ENCODE assay signal across 14 cellular contexts in the genomic region with DNA sequence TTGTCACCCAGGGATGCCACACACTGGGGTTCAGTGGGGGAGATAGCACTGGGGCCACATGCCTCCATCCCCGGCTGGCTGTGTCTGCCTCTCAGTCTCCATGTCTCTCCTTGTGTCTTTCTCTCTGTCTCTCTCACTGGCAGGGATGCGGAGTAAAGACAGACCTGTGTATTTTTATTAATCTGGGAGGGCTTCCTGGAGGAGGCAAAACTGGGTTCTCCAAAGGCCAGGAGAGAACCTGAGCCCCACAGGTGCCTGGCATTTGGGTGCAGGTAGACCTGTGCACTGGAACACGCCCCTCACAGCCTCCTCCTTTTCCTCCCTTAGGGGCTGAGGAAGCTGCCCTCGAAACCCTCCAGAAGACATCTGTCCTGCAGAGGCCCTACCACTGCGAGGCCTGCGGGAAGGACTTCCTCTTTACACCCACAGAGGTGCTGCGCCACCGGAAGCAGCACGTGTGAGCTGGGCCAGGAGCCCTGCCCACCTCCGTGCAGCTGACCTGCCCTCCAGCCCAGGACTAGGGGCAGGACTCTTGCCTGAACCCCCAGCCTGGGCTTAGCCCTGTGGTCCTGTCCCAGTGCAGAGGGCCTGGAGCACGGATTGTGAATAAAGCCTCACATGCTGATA. TPM values are rescaled to one million over a fixed set of nuclear protein-coding genes. Genes with fewer than 3 reads are reported as not detected.
DNase-seq lines count a peak whose midpoint lies in the region; TF ChIP-seq lines count a peak whose summit lies in the region.
"Had no signal": no experiment of that assay in that cellular context is flagged by ENCODE, and none has a peak within 500 bp of the region (broad histone marks: within the 10 kb centered on the region; RNA-seq: fewer than 3 reads in every experiment).

No MANE protein-coding gene starts in this region.

- no peaks in the 10 kb centered on the region for H3K9me3 ChIP-seq in uterus
- H3K9me3 ChIP-seq: breast epithelium, SJSA1, thyroid gland had no signal

- intact Hi-C loops in activated CD4-positive, alpha-beta T cell treated with anti-CD3 and anti-CD28 coated beads, Interleukin-2, amount 10 ng/mL, durations not matched to agents 24 days and 14 days (cut with micrococcal nuclease), result no loop called here
- intact Hi-C loops in dendritic cell treated with granulocyte-macrophage colony-stimulating factor and Interleukin-4, amounts not matched to agents 40 ng/mL and 50 ng/mL, for 4 days (cut with micrococcal nuclease), result loop anchor here (5.0 kb wide), 1 partner anchor 34 kb away; the partner anchor contains the start of gene DHX34
- intact Hi-C loops in uterus (cut with DNase I; ENCODE audit: low total_unique reads), result loop anchor here (5.0 kb wide), 1 partner anchor 86 kb away; no protein-coding TSS in a partner anchor

- peak; percentile 68 for DNase-seq in activated CD4-positive, alpha-beta T cell treated with anti-CD3 and anti-CD28 coated beads, Interleukin-2, amount 10 ng/mL, durations not matched to agents 24 days and 14 days
- no peak for DNase-seq in activated CD4-positive, alpha-beta T cell treated with anti-CD3 and anti-CD28 coated beads for 4 hours
- DNase-seq in MV-4-11 (lab: John Stamatoyannopoulos, UW) (peak; percentile 70), uterus (no peak), COLO829 (ENCODE audit: low spot score) (no peak), T1000 (lab: John Stamatoyannopoulos, UW) (no peak)
- peak; percentile 30 for DNase-seq in stimulated activated CD8-positive, alpha-beta memory T cell treated with anti-CD3 and anti-CD28 coated beads, Interleukin-4, amount 100 ng/mL, for 48 hours
- DNase-seq: GOT3; NCI-H226; stimulated activated CD4-positive, alpha-beta T cell treated with anti-CD3 and anti-CD28 coated beads, Interleukin-4, amount 100 ng/mL, for 1 hour; thyroid gland had no signal

- peak overlapping the region; percentile 10 for H3K27ac Mint-ChIP-seq in activated CD4-positive, alpha-beta T cell treated with anti-CD3 and anti-CD28 coated beads, Interleukin-2, amount 10 ng/mL, durations not matched to agents 24 days and 14 days
- peak overlapping the region; percentile 69 for H3K27ac Mint-ChIP-seq in dendritic cell treated with granulocyte-macrophage colony-stimulating factor and Interleukin-4, amounts not matched to agents 40 ng/mL and 50 ng/mL, for 4 days

- H3K4me3 Mint-ChIP-seq in activated CD4-positive, alpha-beta T cell treated with anti-CD3 and anti-CD28 coated beads, Interleukin-2, amount 10 ng/mL, durations not matched to agents 24 days and 14 days, result no peak overlapping the region
- H3K4me3 Mint-ChIP-seq in dendritic cell treated with granulocyte-macrophage colony-stimulating factor and Interleukin-4, amounts not matched to agents 40 ng/mL and 50 ng/mL, for 4 days, result no peak overlapping the region

- H3K9me3 Mint-ChIP-seq in activated CD4-positive, alpha-beta T cell treated with anti-CD3 and anti-CD28 coated beads, Interleukin-2, amount 10 ng/mL, durations not matched to agents 24 days and 14 days, result no peaks in the 10 kb centered on the region
- H3K9me3 Mint-ChIP-seq in dendritic cell treated with granulocyte-macrophage colony-stimulating factor and Interleukin-4, amounts not matched to agents 40 ng/mL and 50 ng/mL, for 4 days, result no peaks in the 10 kb centered on the region

- no peaks in the 10 kb centered on the region for H3K36me3 ChIP-seq in uterus

- TF ChIP-seq POLR2A in uterus (IDR thresholded peaks at IDR 0.05), result no peak

- H3K4me1 Mint-ChIP-seq in activated CD4-positive, alpha-beta T cell treated with anti-CD3 and anti-CD28 coated beads, Interleukin-2, amount 10 ng/mL, durations not matched to agents 24 days and 14 days, result peaks cover 13% of the 10 kb centered on the region
- peaks cover 56% of the 10 kb centered on the region for H3K4me1 Mint-ChIP-seq in dendritic cell treated with granulocyte-macrophage colony-stimulating factor and Interleukin-4, amounts not matched to agents 40 ng/mL and 50 ng/mL, for 4 days (ENCODE audit: low read depth)

- no peaks in the 10 kb centered on the region for H3K27me3 Mint-ChIP-seq in activated CD4-positive, alpha-beta T cell treated with anti-CD3 and anti-CD28 coated beads, Interleukin-2, amount 10 ng/mL, durations not matched to agents 24 days and 14 days
- no peaks in the 10 kb centered on the region for H3K27me3 Mint-ChIP-seq in dendritic cell treated with granulocyte-macrophage colony-stimulating factor and Interleukin-4, amounts not matched to agents 40 ng/mL and 50 ng/mL, for 4 days

- H3K4me1 ChIP-seq in uterus, result no peaks in the 10 kb centered on the region
- H3K4me1 ChIP-seq: breast epithelium, SJSA1, thyroid gland had no signal

- no peaks in the 10 kb centered on the region for H3K27me3 ChIP-seq in uterus
- H3K27me3 ChIP-seq: breast epithelium, SJSA1, thyroid gland had no signal

- H3K27ac ChIP-seq in uterus, result no peak overlapping the region
- H3K27ac ChIP-seq: breast epithelium, SJSA1, thyroid gland had no signal

- TF ChIP-seq CTCF in uterus (IDR thresholded peaks at IDR 0.05), result no peak

- no peak overlapping the region for H3K4me3 ChIP-seq in uterus
- H3K4me3 ChIP-seq: breast epithelium, SJSA1, thyroid gland had no signal

- H3K36me3 Mint-ChIP-seq in activated CD4-positive, alpha-beta T cell treated with anti-CD3 and anti-CD28 coated beads, Interleukin-2, amount 10 ng/mL, durations not matched to agents 24 days and 14 days (ENCODE audit: low read depth), result peaks cover 25% of the 10 kb centered on the region
- peaks cover 56% of the 10 kb centered on the region for H3K36me3 Mint-ChIP-seq in dendritic cell treated with granulocyte-macrophage colony-stimulating factor and Interleukin-4, amounts not matched to agents 40 ng/mL and 50 ng/mL, for 4 days (ENCODE audit: low read depth)

RNA-seq across cellular contexts. Expression of gene DHX34, which starts 32.7 kb away (rescaled TPM):
- 31.3 and 32.4 TPM in 2 replicates for total RNA-seq in activated CD4-positive, alpha-beta T cell treated with anti-CD3 and anti-CD28 coated beads, Interleukin-2, amount 10 ng/mL, durations not matched to agents 24 days and 14 days
- 10 to 100 TPM; 11.5 to 17.3 (median 15.8) TPM for total RNA-seq in uterus

RNA-seq across cellular contexts. Expression of gene MEIS3, which starts 37.6 kb away (rescaled TPM):
- total RNA-seq in activated CD4-positive, alpha-beta T cell treated with anti-CD3 and anti-CD28 coated beads, Interleukin-2, amount 10 ng/mL, durations not matched to agents 24 days and 14 days, result not detected in 2 replicates
- 100 to 1,000 TPM in 1 of 4 donors, 10 to 100 TPM in 3; 28.9 to 133 (median 75.0) TPM for total RNA-seq in uterus

RNA-seq across cellular contexts. Expression of gene C5AR2, which starts 49.8 kb away (rescaled TPM):
- total RNA-seq in activated CD4-positive, alpha-beta T cell treated with anti-CD3 and anti-CD28 coated beads, Interleukin-2, amount 10 ng/mL, durations not matched to agents 24 days and 14 days, result not detected in 2 replicates
- total RNA-seq in uterus, result under 1 TPM in 3 of 4 donors, not detected in 1; 0.29 to 0.69 (median 0.64) TPM
- total RNA-seq: SJSA1 had no signal

Comparison
In these comparisons a context has a peak if more than half of its experiments do, and no peak if none do; other contexts are left out.
1. DNase-seq: peak in activated CD4-positive, alpha-beta T cell treated with anti-CD3 and anti-CD28 coated beads, Interleukin-2, amount 10 ng/mL, durations not matched to agents 24 days and 14 days (single experiment), MV-4-11 (single experiment) and stimulated activated CD8-positive, alpha-beta memory T cell treated with anti-CD3 and anti-CD28 coated beads, Interleukin-4, amount 100 ng/mL, for 48 hours (single experiment); none in activated CD4-positive, alpha-beta T cell treated with anti-CD3 and anti-CD28 coated beads for 4 hours (0 of 2), uterus (0 of 2), COLO829 (single experiment) and T1000 (single experiment).
2. RNA of gene MEIS3, which starts 37.6 kb away (total RNA-seq): 28.9 to 133 TPM in uterus; not detected in activated CD4-positive, alpha-beta T cell treated with anti-CD3 and anti-CD28 coated beads, Interleukin-2, amount 10 ng/mL, durations not matched to agents 24 days and 14 days; every median in the first group is over 10 times any median in the second.